8 cellular contexts compared by ENCODE assay signal in genomic region chr11:7578276-7578955, GRCh38.
DNase-seq lines count a peak whose midpoint lies in the region; ATAC-seq and TF ChIP-seq lines count a peak whose summit lies in the region.

No MANE protein-coding gene starts in this region.

- H3K9ac ChIP-seq in HUES6 (ENCODE audit: low read length) (peak overlapping the region; percentile 21), endocrine pancreas (ENCODE audit: control insufficient read depth, insufficient read depth, low read length) (no peak overlapping the region)

- DNase-seq in BJ (ENCODE audit: low read depth) (no peak), osteocyte (ENCODE audit: extremely low spot score, unreplicated experiment) (no peak), NCI-H2227 (lab: John Stamatoyannopoulos, UW; ENCODE audit: unreplicated experiment) (no peak), UCSD-AML1 (lab: John Stamatoyannopoulos, UW; ENCODE audit: unreplicated experiment) (no peak), RWPE1 (ENCODE audit: low spot score) (no peak)

- H3K4me1 Mint-ChIP-seq in osteocyte (ENCODE audit: unreplicated experiment), result peaks cover 93% of the 10 kb centered on the region

- TF ChIP-seq CTCF in BJ (IDR thresholded peaks at IDR 0.05; ENCODE audit: insufficient read depth, low read depth, low read length) (no peak), osteocyte (IDR thresholded peaks at IDR 0.05) (no peak), RWPE1 (conservative IDR thresholded peaks at IDR 0.05; ENCODE audit: low read depth) (no peak)

- H3K27ac Mint-ChIP-seq in osteocyte (ENCODE audit: unreplicated experiment), result peak overlapping the region; percentile 96

- H3K9me3 ChIP-seq in HUES6 (ENCODE audit: control insufficient read depth, insufficient read depth, low read depth, low read length) (no peaks in the 10 kb centered on the region), endocrine pancreas (ENCODE audit: control insufficient read depth, low read length) (no peaks in the 10 kb centered on the region)

- peak overlapping the region; percentile 83 for H3K4me3 Mint-ChIP-seq in osteocyte (ENCODE audit: unreplicated experiment)

- peaks cover 7% of the 10 kb centered on the region for H3K36me3 Mint-ChIP-seq in osteocyte (ENCODE audit: unreplicated experiment)

- POLR2A ChIA-PET in BJ (lab: Charles Lee), result interaction anchor here (0.5 kb wide), 1 partner anchor 25 kb away, joined by 3 read pairs; no protein-coding TSS in a partner anchor
- POLR2A ChIA-PET in RWPE1 (lab: Yijun Ruan, JAX; ENCODE audit: low non-redundant PET), result no interaction called here

- H3K4me1 ChIP-seq in HUES6 (ENCODE audit: control insufficient read depth, insufficient read depth, low read length), result peaks cover 69% of the 10 kb centered on the region
- no peaks in the 10 kb centered on the region for H3K4me1 ChIP-seq in endocrine pancreas (ENCODE audit: control insufficient read depth, insufficient read depth, low read length)

- H3K27me3 ChIP-seq in BJ (ENCODE audit: control insufficient read depth, insufficient read depth, low read length) (no peaks in the 10 kb centered on the region), HUES6 (ENCODE audit: control insufficient read depth, insufficient read depth, low read length) (no peaks in the 10 kb centered on the region), endocrine pancreas (ENCODE audit: control insufficient read depth, insufficient read depth, low read length) (no peaks in the 10 kb centered on the region)

- H3K27me3 Mint-ChIP-seq in osteocyte (ENCODE audit: unreplicated experiment), result no peaks in the 10 kb centered on the region

- no peaks in the 10 kb centered on the region for H3K9me3 Mint-ChIP-seq in osteocyte (ENCODE audit: unreplicated experiment)

- no peaks in the 10 kb centered on the region for H3K36me3 ChIP-seq in BJ (ENCODE audit: control insufficient read depth, insufficient read depth, low read length)
- no peaks in the 10 kb centered on the region for H3K36me3 ChIP-seq in HUES6 (ENCODE audit: control insufficient read depth, insufficient read depth, low read length)
- no peaks in the 10 kb centered on the region for H3K36me3 ChIP-seq in endocrine pancreas (ENCODE audit: control insufficient read depth, insufficient read depth, low read length)

- H3K4me3 ChIP-seq in BJ (ENCODE audit: low read depth, low read length) (peak overlapping the region; percentile 38), HUES6 (ENCODE audit: low read depth, low read length) (peak overlapping the region; percentile 8; the same call in 1 of the 2 replicates), endocrine pancreas (ENCODE audit: control insufficient read depth, insufficient read depth, low read length) (peak overlapping the region; percentile 25)

- ATAC-seq in activated CD4-positive, CD25-positive, alpha-beta regulatory T cell treated with anti-CD3 and anti-CD28 coated beads, Interleukin-2, amount 50 U/mL, for 24 hours, result no peak

- H3K27ac ChIP-seq in HUES6 (ENCODE audit: low read depth, low read length) (0 out of 2 replicates have a peak overlapping the region, but pooled peaks have one; percentile 9), RWPE1 (no peak overlapping the region)

- CTCF ChIA-PET in BJ (lab: Yijun Ruan, JAX), result interaction anchor here (0.6 to 2.0 kb wide), 5 partner anchors 65 to 109 kb away, joined by 3 to 7 read pairs (median 4); partner anchors contain the start of gene PPFIBP2
- CTCF ChIA-PET in RWPE1 (lab: Yijun Ruan, JAX), result interaction anchor here (1.0 kb wide), 1 partner anchor 28 kb away, joined by 3 read pairs; no protein-coding TSS in a partner anchor
